ENCODE assay signal across 8 cellular contexts in genomic region chr1:48777219-48777895, GRCh38. TPM values are rescaled to one million over a fixed set of nuclear protein-coding genes. Genes with fewer than 3 reads are reported as not detected.
A peak's percentile ranks its signal among the peaks of the same experiment; 100 is the strongest.
DNase-seq lines count a peak whose midpoint lies in the region; ATAC-seq and TF ChIP-seq lines count a peak whose summit lies in the region.

No MANE protein-coding gene starts in this region.

- H3K4me3 Mint-ChIP-seq in GM23338, result peak overlapping the region; percentile 87

- H3K27me3 Mint-ChIP-seq in GM23338 (ENCODE audit: insufficient read depth, low read depth, poor library complexity), result peaks cover 11% of the 10 kb centered on the region

- H3K27ac ChIP-seq in GM23338 (ENCODE audit: low read depth) (no peak overlapping the region), SK-N-MC (no peak overlapping the region), right atrium auricular region (peak overlapping the region; percentile 65 to 81), sigmoid colon (peak overlapping the region in 3 of 4 donors; percentile 85 to 93 (median 88))

- no peaks in the 10 kb centered on the region for H3K36me3 ChIP-seq in GM23338 (ENCODE audit: insufficient read depth)
- H3K36me3 ChIP-seq in SK-N-MC (ENCODE audit: insufficient read depth, low read length), result peaks cover 5% of the 10 kb centered on the region; the same call in 1 of the 2 replicates
- no peaks in the 10 kb centered on the region for H3K36me3 ChIP-seq in right atrium auricular region
- no peaks in the 10 kb centered on the region for H3K36me3 ChIP-seq in sigmoid colon

- TF ChIP-seq CTCF in GM23338 (conservative IDR thresholded peaks at IDR 0.05; ENCODE audit: low read depth in 2 of 2) (no peak), right atrium auricular region (IDR thresholded peaks at IDR 0.05) (no peak), sigmoid colon (IDR thresholded peaks at IDR 0.05) (no peak)

- H3K9me3 ChIP-seq in SK-N-MC (ENCODE audit: low read depth, low read length) (no peaks in the 10 kb centered on the region), right atrium auricular region (no peaks in the 10 kb centered on the region), sigmoid colon (no peaks in the 10 kb centered on the region)

- ATAC-seq in GM23338, result peak; percentile 54
- no peak for ATAC-seq in HG03565 (IDR thresholded peaks at IDR 0.05; ENCODE audit: unreplicated experiment)
- no peak for ATAC-seq in HG02571 (IDR thresholded peaks at IDR 0.05; ENCODE audit: unreplicated experiment)
- ATAC-seq in HG02610 (IDR thresholded peaks at IDR 0.05; ENCODE audit: unreplicated experiment), result no peak

- H3K4me2 ChIP-seq in GM23338, result peak overlapping the region; percentile 99

- peaks cover 3% of the 10 kb centered on the region; the same call in 1 of the 2 replicates for H3K27me3 ChIP-seq in GM23338 (ENCODE audit: insufficient read depth)
- H3K27me3 ChIP-seq in right atrium auricular region, result no peaks in the 10 kb centered on the region
- no peaks in the 10 kb centered on the region for H3K27me3 ChIP-seq in sigmoid colon

- intact Hi-C loops in sigmoid colon (cut with DNase I), result no loop called here

- H3K79me2 ChIP-seq in GM23338 (replicated peaks; ENCODE audit: insufficient read depth), result peaks cover 4% of the 10 kb centered on the region; the same call in 1 of the 2 replicates

- peak overlapping the region; percentile 29 for H3K27ac Mint-ChIP-seq in GM23338

- 12 to 13% methylated on average over 17 of the region's 17 CpGs for WGBS in sigmoid colon, 2 donors

- H2AFZ ChIP-seq in GM23338, result peak overlapping the region; percentile 98

- DNase-seq in GM23338 (ENCODE audit: low spot score), result peak; percentile 49
- no peak for DNase-seq in SK-N-MC (ENCODE audit: low read depth, low spot score)
- DNase-seq in right atrium auricular region (ENCODE audit: low spot score), result no peak
- DNase-seq in sigmoid colon, result no peak
- DNase-seq in AML-193 (lab: John Stamatoyannopoulos, UW), result no peak

- TF ChIP-seq EP300 in sigmoid colon (IDR thresholded peaks at IDR 0.05), result no peak

- no peak for TF ChIP-seq POLR2A in sigmoid colon (IDR thresholded peaks at IDR 0.05)

- peaks cover 4% of the 10 kb centered on the region; the same call in 2 of the 3 replicates for H3K4me1 Mint-ChIP-seq in GM23338

- H3K4me3 ChIP-seq in GM23338, result peak overlapping the region; percentile 95
- peak overlapping the region; percentile 86 for H3K4me3 ChIP-seq in SK-N-MC
- peak overlapping the region; percentile 78 to 89 for H3K4me3 ChIP-seq in right atrium auricular region
- H3K4me3 ChIP-seq in sigmoid colon, result peak overlapping the region; percentile 75 to 97 (median 88)

- H4K20me1 ChIP-seq in GM23338 (replicated peaks; ENCODE audit: insufficient read depth), result no peaks in the 10 kb centered on the region; the same call in 1 of the 2 replicates

- no peaks in the 10 kb centered on the region for H3K9me2 ChIP-seq in GM23338 (ENCODE audit: insufficient read depth)

- peaks cover 3% of the 10 kb centered on the region; the same call in 1 of the 3 replicates for H3K36me3 Mint-ChIP-seq in GM23338 (ENCODE audit: low read depth)

- H3K9me3 Mint-ChIP-seq in GM23338, result no peaks in the 10 kb centered on the region

- H3F3A ChIP-seq in GM23338 (replicated peaks; ENCODE audit: low read depth), result 0 out of 2 replicates have a peak, but pooled peaks cover 2% of the 10 kb centered on the region

- H3K9ac ChIP-seq in SK-N-MC (ENCODE audit: insufficient read length), result peak overlapping the region; percentile 61

- H3K4me1 ChIP-seq in GM23338 (ENCODE audit: insufficient read depth) (peaks cover 12% of the 10 kb centered on the region; the same call in 1 of the 2 replicates), right atrium auricular region (peaks cover 0 to 23% of the 10 kb centered on the region in 2 donors), sigmoid colon (peaks cover 0 to 41% (median 28%) of the 10 kb centered on the region in 4 donors)

TF ChIP-seq in GM23338, 12 proteins besides CTCF, POLR2A, EP300 and RAD21 (continues in another document):
- TF ChIP-seq ZNF114 (CRISPR knock-in tag; IDR thresholded peaks at IDR 0.05), result no peak
- TF ChIP-seq EZH2phosphoT487 (IDR thresholded peaks at IDR 0.05; ENCODE audit: unreplicated experiment), result no peak
- TF ChIP-seq ZNF462 (CRISPR knock-in tag; IDR thresholded peaks at IDR 0.05), result no peak
- TF ChIP-seq ZNF331 (CRISPR knock-in tag; IDR thresholded peaks at IDR 0.05; ENCODE audit: low read depth), result no peak
- TF ChIP-seq ETS1 (IDR thresholded peaks at IDR 0.05), result no peak
- no peak for TF ChIP-seq STAT1 (IDR thresholded peaks at IDR 0.05; ENCODE audit: unreplicated experiment)
- no peak for TF ChIP-seq EZH2 (IDR thresholded peaks at IDR 0.05; ENCODE audit: low read depth, unreplicated experiment)
- no peak for TF ChIP-seq POLR2AphosphoS5 (IDR thresholded peaks at IDR 0.05; ENCODE audit: low read depth)
- TF ChIP-seq NANOG (IDR thresholded peaks at IDR 0.05; ENCODE audit: borderline replicate concordance), result no peak

RNA-seq across cellular contexts. Expression of gene BEND5, which starts 0.7 kb away (rescaled TPM):
- total RNA-seq in GM23338 (2014; rRNA removed; shearing (Covaris generic)), result 5.7 and 6.8 TPM in 2 replicates
- polyA plus RNA-seq in GM23338 (2016; fragmentation: Nextera tagmentation; extraction: Ambion mirVana) (12.3 TPM in 2 replicates), sigmoid colon (1 to 10 TPM; 1.6 to 6.2 (median 2.4) TPM)
- total RNA-seq in right atrium auricular region (1 to 10 TPM; 2.7 to 2.8 TPM), sigmoid colon (10 to 100 TPM; 10.9 to 12.7 (median 11.8) TPM)

Comparison
In these comparisons a context has a peak if more than half of its experiments do, and no peak if none do; other contexts are left out.
1. H3K27ac ChIP-seq: peak in right atrium auricular region (2 of 2) and sigmoid colon (3 of 4); none in GM23338 (single experiment) and SK-N-MC (single experiment).
2. Peak in every context shown above with its lines, with median percentiles within 50 percentile points of each other: H3K4me3 ChIP-seq.